Comparison of ENCODE assay signal across 24 cellular contexts in genomic region chr7:108559253-108559652, GRCh38. TPM values are rescaled to one million over a fixed set of nuclear protein-coding genes. Genes with fewer than 3 reads are reported as not detected.
DNase-seq lines count a peak whose midpoint lies in the region; ATAC-seq, FAIRE-seq and TF ChIP-seq lines count a peak whose summit lies in the region.
"Had no signal": no experiment of that assay in that cellular context is flagged by ENCODE, and none has a peak within 500 bp of the region (broad histone marks: within the 10 kb centered on the region; RNA-seq: fewer than 3 reads in every experiment).

No MANE protein-coding gene starts in this region.

- H3K27ac Mint-ChIP-seq in Caco-2 (ENCODE audit: unreplicated experiment) (peak overlapping the region; percentile 26), H9 (peak overlapping the region in 2 of 3 experiments; percentile 1 to 9; a peak in 2 of 7 replicates), memory B cell (peak overlapping the region; percentile 75)
- H3K27ac Mint-ChIP-seq: CD14-positive monocyte; CD4-positive, alpha-beta memory T cell; CD4-positive, CD25-positive, alpha-beta regulatory T cell; CD8-positive, alpha-beta memory T cell had no signal

- ATAC-seq in memory B cell (ENCODE audit: low read depth): no peak
- ATAC-seq in HG03280 (IDR thresholded peaks at IDR 0.05; ENCODE audit: unreplicated experiment): no peak
- no peak for ATAC-seq in GM21367 (IDR thresholded peaks at IDR 0.05; ENCODE audit: unreplicated experiment)

- H3K9me3 ChIP-seq in Caco-2 (peaks cover 20% of the 10 kb centered on the region), H9 (ENCODE audit: control insufficient read depth, low read depth, low read length) (peaks cover 7% of the 10 kb centered on the region)

- no peaks in the 10 kb centered on the region for H3K79me2 ChIP-seq in H9 (ENCODE audit: insufficient read depth, low read length)

- H2BK15ac ChIP-seq in H9 (ENCODE audit: low read depth, low read length): no peak overlapping the region

- no peaks in the 10 kb centered on the region for H3K27me3 ChIP-seq in Caco-2 (replicated peaks; ENCODE audit: control insufficient read depth, insufficient read depth, low read length)
- H3K27me3 ChIP-seq in H9 (ENCODE audit: insufficient read depth, low read length): no peaks in the 10 kb centered on the region
- H3K27me3 ChIP-seq: BE2C, BLaER1 had no signal

- H3K4ac ChIP-seq in H9 (ENCODE audit: low read depth, low read length): no peak overlapping the region

- no peak overlapping the region for H4K5ac ChIP-seq in H9 (ENCODE audit: insufficient read length, low read depth, low read length)

- no peaks in the 10 kb centered on the region for H3K23me2 ChIP-seq in H9 (ENCODE audit: insufficient read length, low read depth, low read length, poor library complexity, severe bottlenecking)

- H3K79me1 ChIP-seq in H9 (ENCODE audit: insufficient read depth, low read depth, low read length, poor library complexity, severe bottlenecking): no peaks in the 10 kb centered on the region

- no peak for TF ChIP-seq CTCF in Caco-2 (IDR thresholded peaks at IDR 0.05; ENCODE audit: insufficient read depth in 1 of 2, low read depth in 1 of 2, low read length in 1 of 2, severe bottlenecking in 1 of 2, unreplicated experiment in 1 of 2)
- no peak for TF ChIP-seq CTCF in H9 (conservative IDR thresholded peaks at IDR 0.05)

- FAIRE-seq in GM19239 (lab: Jason Lieb, UNC): peak; percentile 23
- FAIRE-seq: A204.1, D721Med, GM12891 had no signal

- H4K8ac ChIP-seq in H9 (replicated peaks; ENCODE audit: insufficient read length, low read depth, low read length): no peak overlapping the region

- no peak overlapping the region for H3K9ac ChIP-seq in H9 (ENCODE audit: extremely low read depth, insufficient read length, low read length)
- H3K9ac ChIP-seq: BLaER1 had no signal

- BruUV-seq in Caco-2 (replicated peaks; lab: Mats Ljungman, UMichigan): no TSS peak

- no peak overlapping the region for H3T11ph ChIP-seq in H9 (ENCODE audit: low read length)

- H2AK5ac ChIP-seq in H9 (ENCODE audit: insufficient read length, low read length): no peak overlapping the region

- H3K36me3 Mint-ChIP-seq in Caco-2 (ENCODE audit: insufficient read depth, unreplicated experiment) (peaks cover 3% of the 10 kb centered on the region), H9 (ENCODE audit: insufficient read depth in 1 of 3, low read depth in 3 of 3) (peaks cover 22 to 45% (median 31%) of the 10 kb centered on the region in 3 experiments), memory B cell (peaks cover 22% of the 10 kb centered on the region)

- no peak overlapping the region for H3K4me3 ChIP-seq in Caco-2 (ENCODE audit: low read depth, low read length)
- H3K4me3 ChIP-seq: BLaER1 had no signal

- H3K56ac ChIP-seq in H9 (ENCODE audit: insufficient read length, low read depth, low read length): no peak overlapping the region

- no peaks in the 10 kb centered on the region for H3K27me3 Mint-ChIP-seq in Caco-2 (ENCODE audit: insufficient read depth, unreplicated experiment)
- H3K27me3 Mint-ChIP-seq in H9 (ENCODE audit: low read depth): no peaks in the 10 kb centered on the region
- no peaks in the 10 kb centered on the region for H3K27me3 Mint-ChIP-seq in memory B cell
- H3K27me3 Mint-ChIP-seq: CD4-positive, alpha-beta memory T cell; CD4-positive, CD25-positive, alpha-beta regulatory T cell; CD8-positive, alpha-beta memory T cell had no signal

- POLR2A ChIA-PET in Caco-2 (lab: Charles Lee): interaction anchor here (1.3 kb wide), 1 partner anchor 10 kb away, joined by 4 read pairs; the partner anchor contains the start of genes DNAJB9 and THAP5

- H3K4me3 Mint-ChIP-seq in Caco-2 (ENCODE audit: unreplicated experiment) (no peak overlapping the region), H9 (no peak overlapping the region), memory B cell (no peak overlapping the region)
- H3K4me3 Mint-ChIP-seq: CD14-positive monocyte; CD4-positive, alpha-beta memory T cell; CD4-positive, CD25-positive, alpha-beta regulatory T cell; CD8-positive, alpha-beta memory T cell had no signal

- H2AFZ ChIP-seq in H9 (ENCODE audit: low read length): no peak overlapping the region

- H2BK20ac ChIP-seq in H9 (ENCODE audit: low read depth, low read length, poor library complexity, severe bottlenecking): no peak overlapping the region

- H3K23ac ChIP-seq in H9 (ENCODE audit: insufficient read length, low read depth, low read length): no peak overlapping the region

- CTCF ChIA-PET in Caco-2 (lab: Charles Lee): no interaction called here

- no peak overlapping the region for H2BK5ac ChIP-seq in H9 (ENCODE audit: insufficient read length, low read length)

- no peak overlapping the region for H4K91ac ChIP-seq in H9 (ENCODE audit: insufficient read length, low read depth, low read length)

- H3K18ac ChIP-seq in H9 (ENCODE audit: insufficient read length, low read depth, low read length): no peak overlapping the region

- no peaks in the 10 kb centered on the region for H4K20me1 ChIP-seq in H9 (ENCODE audit: control insufficient read depth, insufficient read depth, insufficient read length)
- H4K20me1 ChIP-seq: BLaER1 had no signal

- DNase-seq in Caco-2: no peak
- DNase-seq in GM19239 (ENCODE audit: insufficient read length, low spot score): no peak
- DNase-seq in H9: no peak
- DNase-seq in memory B cell (ENCODE audit: low spot score in 2 of 2): no peak
- no peak for DNase-seq in activated T-cell treated with anti-CD3 and anti-CD28 coated beads, Interleukin-2, amount 50 U/mL, for 1 hour
- no peak for DNase-seq in NCI-H2227 (lab: John Stamatoyannopoulos, UW; ENCODE audit: unreplicated experiment)
- DNase-seq: 8988T; ACHN; BE2C; C1 segment of cervical spinal cord; Calu3; CD4-positive, alpha-beta memory T cell; CD4-positive, CD25-positive, alpha-beta regulatory T cell; CD8-positive, alpha-beta memory T cell; COR-L47; DMS79 treated with DMSO at 0.1 percent for 48 hours; GF-D8 had no signal

- no peaks in the 10 kb centered on the region for H3K36me3 ChIP-seq in Caco-2 (ENCODE audit: control insufficient read depth, insufficient read depth, low read length)

- no peak overlapping the region for H2BK12ac ChIP-seq in H9 (ENCODE audit: insufficient read length, low read depth, low read length)

- H3K9me3 Mint-ChIP-seq in Caco-2 (ENCODE audit: unreplicated experiment) (peaks cover 45% of the 10 kb centered on the region), H9 (peaks cover 24% of the 10 kb centered on the region in 2 experiments), memory B cell (peaks cover 11% of the 10 kb centered on the region)

- H2BK120ac ChIP-seq in H9 (ENCODE audit: low read depth, low read length, poor library complexity, severe bottlenecking): no peak overlapping the region

- peaks cover 11% of the 10 kb centered on the region for H3K4me1 ChIP-seq in Caco-2
- H3K4me1 ChIP-seq in H9 (ENCODE audit: insufficient read depth, low read length): no peaks in the 10 kb centered on the region
- H3K4me1 ChIP-seq: BE2C, BLaER1 had no signal

- intact Hi-C loops in Caco-2 (cut with micrococcal nuclease; ENCODE audit: unreplicated experiment): no loop called here

- no peak overlapping the region for H3K27ac ChIP-seq in H9 (ENCODE audit: insufficient read length, low read depth, low read length)
- H3K27ac ChIP-seq: BLaER1 had no signal

- H3K14ac ChIP-seq in H9 (ENCODE audit: insufficient read depth, low read length): no peak overlapping the region

- H3K4me2 ChIP-seq in H9 (ENCODE audit: insufficient read depth, insufficient read length, low read length): no peak overlapping the region
- H3K4me2 ChIP-seq: BLaER1 had no signal

- WGBS in H9 (ENCODE audit: extremely low coverage, insufficient read length, low lambda C conversion rate): no CpG with 5 or more reads among the region's 4 CpGs

- peaks cover 11% of the 10 kb centered on the region for H3K4me1 Mint-ChIP-seq in Caco-2 (ENCODE audit: low read depth, unreplicated experiment)
- H3K4me1 Mint-ChIP-seq in H9: no peaks in the 10 kb centered on the region; a peak in 1 of 4 replicates
- peaks cover 9% of the 10 kb centered on the region for H3K4me1 Mint-ChIP-seq in memory B cell
- H3K4me1 Mint-ChIP-seq: CD14-positive monocyte had no signal

RNA-seq across cellular contexts. Expression of gene THAP5, which starts 10.3 kb away (rescaled TPM):
- 18.3 and 20.4 TPM in 2 replicates for total RNA-seq in Caco-2 (2022)
- total RNA-seq in H9 (2021): 18.3 and 20.6 TPM in 2 replicates

RNA-seq across cellular contexts. Expression of gene DNAJB9, which starts 10.4 kb away (rescaled TPM):
- total RNA-seq in Caco-2 (2022): 22.0 and 22.1 TPM in 2 replicates
- 11.3 TPM in 2 replicates for total RNA-seq in H9 (2021)

RNA-seq across cellular contexts. Expression of gene PNPLA8, which starts 33.3 kb away (rescaled TPM):
- total RNA-seq in Caco-2 (2022) (15.3 and 16.5 TPM in 2 replicates), H9 (2021) (10.7 and 11.7 TPM in 2 replicates)

Comparison
In these comparisons a context has a peak if more than half of its experiments do, and no peak if none do; other contexts are left out.
1. H3K27ac Mint-ChIP-seq: peak in every context shown above with its lines; median percentile 75 in memory B cell; 26 in Caco-2; 5 in H9.